Comparison of ENCODE assay signal across 10 cellular contexts in genomic region chr17:51435641-51436091, GRCh38.
DNase-seq lines count a peak whose midpoint lies in the region; ATAC-seq and TF ChIP-seq lines count a peak whose summit lies in the region.
"Had no signal": no experiment of that assay in that cellular context is flagged by ENCODE, and none has a peak within 500 bp of the region (broad histone marks: within the 10 kb centered on the region; RNA-seq: fewer than 3 reads in every experiment).

No MANE protein-coding gene starts in this region.

- in situ Hi-C loops in KBM-7 (cut with MboI; ENCODE audit: low pct_unique_long_range_greater_than_20kb, low sequenced_read_pairs), result no loop called here

- peaks cover 5% of the 10 kb centered on the region for H3K27me3 Mint-ChIP-seq in nephron (ENCODE audit: low read depth)

- ATAC-seq in gastroesophageal sphincter, result no peak
- no peak for ATAC-seq in GM19397 (IDR thresholded peaks at IDR 0.05; ENCODE audit: unreplicated experiment)

- H3K27ac Mint-ChIP-seq in nephron, result no peak overlapping the region

- H3K36me3 Mint-ChIP-seq in nephron (ENCODE audit: low read depth), result no peaks in the 10 kb centered on the region
- H3K36me3 Mint-ChIP-seq: CD8-positive, alpha-beta memory T cell had no signal

- H3K9me3 ChIP-seq in SJCRH30 (replicated peaks), result no peaks in the 10 kb centered on the region
- no peaks in the 10 kb centered on the region for H3K9me3 ChIP-seq in gastroesophageal sphincter

- H3K9me3 Mint-ChIP-seq in nephron, result peaks cover 3% of the 10 kb centered on the region
- H3K9me3 Mint-ChIP-seq: CD8-positive, alpha-beta memory T cell had no signal

- H3K4me1 ChIP-seq in SJCRH30 (peaks cover 9% of the 10 kb centered on the region), gastroesophageal sphincter (no peaks in the 10 kb centered on the region)

- no peak overlapping the region for H3K4me3 Mint-ChIP-seq in nephron

- H3K27me3 ChIP-seq in SJCRH30, result no peaks in the 10 kb centered on the region
- H3K27me3 ChIP-seq in gastroesophageal sphincter, result peaks cover 5% of the 10 kb centered on the region

- H3K27ac ChIP-seq in SJCRH30 (peak overlapping the region; percentile 90), gastroesophageal sphincter (no peak overlapping the region)

- peak; percentile 37 to 73 for DNase-seq in NCI-H524 (lab: John Stamatoyannopoulos, UW)
- no peak for DNase-seq in NCI-H524 treated with DMSO at 0.1 percent for 48 hours (lab: John Stamatoyannopoulos, UW)
- peak; percentile 27 for DNase-seq in KBM-7
- peak; percentile 66 to 79 for DNase-seq in SJCRH30
- peak; percentile 6 for DNase-seq in choroid plexus epithelial cell (ENCODE audit: low read depth)

- TF ChIP-seq CTCF in choroid plexus epithelial cell (conservative IDR thresholded peaks at IDR 0.05; ENCODE audit: low read depth, low read length), result peak; percentile 22
- peak in 2 of 3 experiments; percentile 19 to 40 for TF ChIP-seq CTCF in nephron (IDR thresholded peaks at IDR 0.05; ENCODE audit: unreplicated experiment in 3 of 3)
- peak in 1 of 4 experiments; percentile 16 for TF ChIP-seq CTCF in gastroesophageal sphincter (IDR thresholded peaks at IDR 0.05)

- H3K4me1 Mint-ChIP-seq in nephron, result peaks cover 5% of the 10 kb centered on the region

- no peak for TF ChIP-seq POLR2A in gastroesophageal sphincter (IDR thresholded peaks at IDR 0.05)

- H3K4me3 ChIP-seq in SJCRH30 (peak overlapping the region; percentile 16; the same call in 1 of the 2 replicates), choroid plexus epithelial cell (ENCODE audit: low read depth, low read length) (no peak overlapping the region), gastroesophageal sphincter (no peak overlapping the region)
- H3K4me3 ChIP-seq: skin epidermis had no signal

- WGBS in gastroesophageal sphincter (ENCODE audit: low coverage in 1 of 2), 2 donors, result 20 to 29% methylated on average over 2 of the region's 5 CpGs

- H3K36me3 ChIP-seq in SJCRH30, result no peaks in the 10 kb centered on the region
- H3K36me3 ChIP-seq in gastroesophageal sphincter, result no peaks in the 10 kb centered on the region

- no peak for TF ChIP-seq EP300 in gastroesophageal sphincter (IDR thresholded peaks at IDR 0.05)
